1 cellular context compared by ENCODE assay signal in the genomic region with DNA sequence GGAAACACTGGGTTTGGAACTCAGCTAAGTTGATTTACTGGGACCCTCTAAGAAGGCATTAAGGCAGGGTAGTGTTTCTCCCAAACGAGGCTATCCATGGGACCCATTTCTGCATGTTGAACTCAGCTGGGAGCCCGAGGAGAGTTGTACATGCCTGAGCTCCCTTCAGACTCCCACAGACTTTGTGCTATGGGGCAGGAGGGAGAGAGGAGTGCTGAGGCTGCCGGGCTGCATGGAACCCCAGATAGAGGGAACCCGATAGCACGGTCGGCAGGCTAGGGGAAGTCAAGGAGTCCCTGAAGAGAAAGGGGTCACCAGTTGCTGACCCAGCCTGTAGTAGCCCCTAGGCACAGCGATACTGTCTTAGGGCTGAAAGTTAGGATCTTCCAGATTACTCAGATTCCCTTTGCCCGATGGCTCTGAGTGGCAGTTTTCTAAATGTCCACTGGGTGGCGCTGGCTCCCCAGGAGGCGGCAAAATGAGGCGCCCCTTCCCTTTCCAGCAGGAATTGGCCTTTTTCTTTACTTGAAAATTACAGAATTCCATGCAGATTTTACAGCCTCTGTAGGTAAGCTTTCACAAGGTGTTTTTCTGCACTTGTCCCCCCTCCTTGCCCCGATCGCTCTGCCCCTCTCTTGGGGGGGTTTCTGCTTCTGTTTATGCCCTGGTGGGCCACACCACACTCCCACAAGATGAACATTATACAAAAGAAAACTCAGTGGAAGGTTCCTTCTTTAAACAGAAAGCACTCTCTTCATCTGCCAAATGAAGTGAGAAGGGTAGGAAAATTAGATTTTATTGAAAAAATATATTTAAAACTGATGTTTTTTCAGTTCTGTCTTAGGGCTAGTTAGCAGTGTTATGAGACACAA.
TF ChIP-seq lines count a peak whose summit lies in the region.

No MANE protein-coding gene starts in this region.

TF ChIP-seq in K562, 482 proteins besides CTCF, POLR2A, EP300 and RAD21 (continues in another document):
- TF ChIP-seq, protein P1, sequence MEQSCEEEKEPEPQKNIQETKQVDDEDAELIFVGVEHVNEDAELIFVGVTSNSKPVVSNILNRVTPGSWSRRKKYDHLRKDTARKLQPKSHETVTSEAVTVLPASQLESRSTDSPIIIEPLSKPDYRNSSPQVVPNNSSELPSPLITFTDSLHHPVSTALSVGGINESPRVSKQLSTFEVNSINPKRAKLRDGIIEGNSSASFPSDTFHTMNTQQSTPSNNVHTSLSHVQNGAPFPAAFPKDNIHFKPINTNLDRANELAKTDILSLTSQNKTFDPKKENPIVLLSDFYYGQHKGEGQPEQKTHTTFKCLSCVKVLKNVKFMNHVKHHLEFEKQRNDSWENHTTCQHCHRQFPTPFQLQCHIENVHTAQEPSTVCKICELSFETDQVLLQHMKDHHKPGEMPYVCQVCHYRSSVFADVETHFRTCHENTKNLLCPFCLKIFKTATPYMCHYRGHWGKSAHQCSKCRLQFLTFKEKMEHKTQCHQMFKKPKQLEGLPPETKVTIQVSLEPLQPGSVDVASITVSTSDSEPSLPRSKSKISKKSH (CRISPR knock-in tag; IDR thresholded peaks at IDR 0.05), result no peak
- no peak for TF ChIP-seq NFIC (IDR thresholded peaks at IDR 0.05)
- TF ChIP-seq GABPA (tag; conservative IDR thresholded peaks at IDR 0.05; ENCODE audit: low read depth), result no peak
- no peak for TF ChIP-seq MIER1 (IDR thresholded peaks at IDR 0.05; ENCODE audit: low read depth)
- peak; percentile 70 for TF ChIP-seq SMC3 (conservative IDR thresholded peaks at IDR 0.05; ENCODE audit: insufficient read depth, low read depth, low read length)
- no peak for TF ChIP-seq NR1H2 (CRISPR knock-in tag; IDR thresholded peaks at IDR 0.05)
- 0 out of 2 replicates have a peak, but pooled peaks have one; percentile 23 for TF ChIP-seq L3MBTL2 (IDR thresholded peaks at IDR 0.05)
- no peak for TF ChIP-seq ZNF311 (CRISPR knock-in tag; IDR thresholded peaks at IDR 0.05)
- no peak for TF ChIP-seq KAT7 (CRISPR knock-in tag; IDR thresholded peaks at IDR 0.05; ENCODE audit: borderline replicate concordance)
- TF ChIP-seq, protein P2, sequence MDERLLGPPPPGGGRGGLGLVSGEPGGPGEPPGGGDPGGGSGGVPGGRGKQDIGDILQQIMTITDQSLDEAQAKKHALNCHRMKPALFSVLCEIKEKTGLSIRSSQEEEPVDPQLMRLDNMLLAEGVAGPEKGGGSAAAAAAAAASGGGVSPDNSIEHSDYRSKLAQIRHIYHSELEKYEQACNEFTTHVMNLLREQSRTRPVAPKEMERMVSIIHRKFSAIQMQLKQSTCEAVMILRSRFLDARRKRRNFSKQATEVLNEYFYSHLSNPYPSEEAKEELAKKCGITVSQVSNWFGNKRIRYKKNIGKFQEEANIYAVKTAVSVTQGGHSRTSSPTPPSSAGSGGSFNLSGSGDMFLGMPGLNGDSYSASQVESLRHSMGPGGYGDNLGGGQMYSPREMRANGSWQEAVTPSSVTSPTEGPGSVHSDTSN (CRISPR knock-in tag; IDR thresholded peaks at IDR 0.05; ENCODE audit: low read depth), result 0 out of 2 replicates have a peak, but pooled peaks have one; percentile 37
- TF ChIP-seq, protein P2 (tag; conservative IDR thresholded peaks at IDR 0.05; ENCODE audit: low read depth), result 0 out of 2 replicates have a peak, but pooled peaks have one; percentile 14
- TF ChIP-seq, protein P3, sequence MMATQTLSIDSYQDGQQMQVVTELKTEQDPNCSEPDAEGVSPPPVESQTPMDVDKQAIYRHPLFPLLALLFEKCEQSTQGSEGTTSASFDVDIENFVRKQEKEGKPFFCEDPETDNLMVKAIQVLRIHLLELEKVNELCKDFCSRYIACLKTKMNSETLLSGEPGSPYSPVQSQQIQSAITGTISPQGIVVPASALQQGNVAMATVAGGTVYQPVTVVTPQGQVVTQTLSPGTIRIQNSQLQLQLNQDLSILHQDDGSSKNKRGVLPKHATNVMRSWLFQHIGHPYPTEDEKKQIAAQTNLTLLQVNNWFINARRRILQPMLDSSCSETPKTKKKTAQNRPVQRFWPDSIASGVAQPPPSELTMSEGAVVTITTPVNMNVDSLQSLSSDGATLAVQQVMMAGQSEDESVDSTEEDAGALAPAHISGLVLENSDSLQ (IDR thresholded peaks at IDR 0.05), result peak; percentile 72
- TF ChIP-seq MECOM (CRISPR knock-in tag; IDR thresholded peaks at IDR 0.05), result no peak
- TF ChIP-seq MCM7 (IDR thresholded peaks at IDR 0.05), result no peak
- no peak for TF ChIP-seq ZNF644 (tag; IDR thresholded peaks at IDR 0.05; ENCODE audit: low read depth)
- TF ChIP-seq POLR3A (IDR thresholded peaks at IDR 0.05; ENCODE audit: borderline replicate concordance, extremely low read depth, insufficient read depth, insufficient read length), result no peak
- TF ChIP-seq RB1 (IDR thresholded peaks at IDR 0.05; ENCODE audit: low read depth), result peak; percentile 76
- TF ChIP-seq KLF16 (IDR thresholded peaks at IDR 0.05), result 0 out of 2 replicates have a peak, but pooled peaks have one; percentile 30
- TF ChIP-seq, protein P4, sequence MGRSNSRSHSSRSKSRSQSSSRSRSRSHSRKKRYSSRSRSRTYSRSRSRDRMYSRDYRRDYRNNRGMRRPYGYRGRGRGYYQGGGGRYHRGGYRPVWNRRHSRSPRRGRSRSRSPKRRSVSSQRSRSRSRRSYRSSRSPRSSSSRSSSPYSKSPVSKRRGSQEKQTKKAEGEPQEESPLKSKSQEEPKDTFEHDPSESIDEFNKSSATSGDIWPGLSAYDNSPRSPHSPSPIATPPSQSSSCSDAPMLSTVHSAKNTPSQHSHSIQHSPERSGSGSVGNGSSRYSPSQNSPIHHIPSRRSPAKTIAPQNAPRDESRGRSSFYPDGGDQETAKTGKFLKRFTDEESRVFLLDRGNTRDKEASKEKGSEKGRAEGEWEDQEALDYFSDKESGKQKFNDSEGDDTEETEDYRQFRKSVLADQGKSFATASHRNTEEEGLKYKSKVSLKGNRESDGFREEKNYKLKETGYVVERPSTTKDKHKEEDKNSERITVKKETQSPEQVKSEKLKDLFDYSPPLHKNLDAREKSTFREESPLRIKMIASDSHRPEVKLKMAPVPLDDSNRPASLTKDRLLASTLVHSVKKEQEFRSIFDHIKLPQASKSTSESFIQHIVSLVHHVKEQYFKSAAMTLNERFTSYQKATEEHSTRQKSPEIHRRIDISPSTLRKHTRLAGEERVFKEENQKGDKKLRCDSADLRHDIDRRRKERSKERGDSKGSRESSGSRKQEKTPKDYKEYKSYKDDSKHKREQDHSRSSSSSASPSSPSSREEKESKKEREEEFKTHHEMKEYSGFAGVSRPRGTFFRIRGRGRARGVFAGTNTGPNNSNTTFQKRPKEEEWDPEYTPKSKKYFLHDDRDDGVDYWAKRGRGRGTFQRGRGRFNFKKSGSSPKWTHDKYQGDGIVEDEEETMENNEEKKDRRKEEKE (IDR thresholded peaks at IDR 0.05; ENCODE audit: borderline replicate concordance in 1 of 2, control insufficient read depth in 1 of 2, low read depth in 2 of 2, low read length in 1 of 2), result no peak
- no peak for TF ChIP-seq POLR2B (IDR thresholded peaks at IDR 0.05; ENCODE audit: low read depth, partially characterized antibody)
- TF ChIP-seq, protein P5, sequence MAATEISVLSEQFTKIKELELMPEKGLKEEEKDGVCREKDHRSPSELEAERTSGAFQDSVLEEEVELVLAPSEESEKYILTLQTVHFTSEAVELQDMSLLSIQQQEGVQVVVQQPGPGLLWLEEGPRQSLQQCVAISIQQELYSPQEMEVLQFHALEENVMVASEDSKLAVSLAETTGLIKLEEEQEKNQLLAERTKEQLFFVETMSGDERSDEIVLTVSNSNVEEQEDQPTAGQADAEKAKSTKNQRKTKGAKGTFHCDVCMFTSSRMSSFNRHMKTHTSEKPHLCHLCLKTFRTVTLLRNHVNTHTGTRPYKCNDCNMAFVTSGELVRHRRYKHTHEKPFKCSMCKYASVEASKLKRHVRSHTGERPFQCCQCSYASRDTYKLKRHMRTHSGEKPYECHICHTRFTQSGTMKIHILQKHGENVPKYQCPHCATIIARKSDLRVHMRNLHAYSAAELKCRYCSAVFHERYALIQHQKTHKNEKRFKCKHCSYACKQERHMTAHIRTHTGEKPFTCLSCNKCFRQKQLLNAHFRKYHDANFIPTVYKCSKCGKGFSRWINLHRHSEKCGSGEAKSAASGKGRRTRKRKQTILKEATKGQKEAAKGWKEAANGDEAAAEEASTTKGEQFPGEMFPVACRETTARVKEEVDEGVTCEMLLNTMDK (IDR thresholded peaks at IDR 0.05; ENCODE audit: borderline replicate concordance, insufficient read depth, low read depth, low read length, poor library complexity, severe bottlenecking), result peak; percentile 28
- TF ChIP-seq PHTF2 (CRISPR knock-in tag; IDR thresholded peaks at IDR 0.05), result no peak
- TF ChIP-seq, protein P6, sequence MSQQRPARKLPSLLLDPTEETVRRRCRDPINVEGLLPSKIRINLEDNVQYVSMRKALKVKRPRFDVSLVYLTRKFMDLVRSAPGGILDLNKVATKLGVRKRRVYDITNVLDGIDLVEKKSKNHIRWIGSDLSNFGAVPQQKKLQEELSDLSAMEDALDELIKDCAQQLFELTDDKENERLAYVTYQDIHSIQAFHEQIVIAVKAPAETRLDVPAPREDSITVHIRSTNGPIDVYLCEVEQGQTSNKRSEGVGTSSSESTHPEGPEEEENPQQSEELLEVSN (IDR thresholded peaks at IDR 0.05; ENCODE audit: borderline replicate concordance in 1 of 2, extremely low read depth in 1 of 2, insufficient read depth in 1 of 2, insufficient read length in 1 of 2, low read depth in 1 of 2, low read length in 1 of 2, poor library complexity in 1 of 2, severe bottlenecking in 1 of 2), result peak in 1 of 2 experiments; percentile 62
- TF ChIP-seq, protein P7, sequence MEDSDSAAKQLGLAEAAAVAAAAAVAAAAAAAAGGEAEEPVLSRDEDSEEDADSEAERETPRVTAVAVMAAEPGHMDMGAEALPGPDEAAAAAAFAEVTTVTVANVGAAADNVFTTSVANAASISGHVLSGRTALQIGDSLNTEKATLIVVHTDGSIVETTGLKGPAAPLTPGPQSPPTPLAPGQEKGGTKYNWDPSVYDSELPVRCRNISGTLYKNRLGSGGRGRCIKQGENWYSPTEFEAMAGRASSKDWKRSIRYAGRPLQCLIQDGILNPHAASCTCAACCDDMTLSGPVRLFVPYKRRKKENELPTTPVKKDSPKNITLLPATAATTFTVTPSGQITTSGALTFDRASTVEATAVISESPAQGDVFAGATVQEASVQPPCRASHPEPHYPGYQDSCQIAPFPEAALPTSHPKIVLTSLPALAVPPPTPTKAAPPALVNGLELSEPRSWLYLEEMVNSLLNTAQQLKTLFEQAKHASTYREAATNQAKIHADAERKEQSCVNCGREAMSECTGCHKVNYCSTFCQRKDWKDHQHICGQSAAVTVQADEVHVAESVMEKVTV (CRISPR knock-in tag; IDR thresholded peaks at IDR 0.05), result peak; percentile 59
- no peak for TF ChIP-seq HSF4 (CRISPR knock-in tag; IDR thresholded peaks at IDR 0.05; ENCODE audit: borderline replicate concordance)
- TF ChIP-seq LCOR (CRISPR knock-in tag; IDR thresholded peaks at IDR 0.05), result 0 out of 2 replicates have a peak, but pooled peaks have one; percentile 46
- no peak for TF ChIP-seq ZKSCAN3 (CRISPR knock-in tag; IDR thresholded peaks at IDR 0.05)
- TF ChIP-seq, protein P8, sequence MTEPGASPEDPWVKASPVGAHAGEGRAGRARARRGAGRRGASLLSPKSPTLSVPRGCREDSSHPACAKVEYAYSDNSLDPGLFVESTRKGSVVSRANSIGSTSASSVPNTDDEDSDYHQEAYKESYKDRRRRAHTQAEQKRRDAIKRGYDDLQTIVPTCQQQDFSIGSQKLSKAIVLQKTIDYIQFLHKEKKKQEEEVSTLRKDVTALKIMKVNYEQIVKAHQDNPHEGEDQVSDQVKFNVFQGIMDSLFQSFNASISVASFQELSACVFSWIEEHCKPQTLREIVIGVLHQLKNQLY (CRISPR knock-in tag; conservative IDR thresholded peaks at IDR 0.05), result no peak
- TF ChIP-seq CHD4 (IDR thresholded peaks at IDR 0.05; ENCODE audit: insufficient read depth, insufficient replicate concordance, low read depth, low read length, poor library complexity, severe bottlenecking), result no peak
- TF ChIP-seq, protein P9, sequence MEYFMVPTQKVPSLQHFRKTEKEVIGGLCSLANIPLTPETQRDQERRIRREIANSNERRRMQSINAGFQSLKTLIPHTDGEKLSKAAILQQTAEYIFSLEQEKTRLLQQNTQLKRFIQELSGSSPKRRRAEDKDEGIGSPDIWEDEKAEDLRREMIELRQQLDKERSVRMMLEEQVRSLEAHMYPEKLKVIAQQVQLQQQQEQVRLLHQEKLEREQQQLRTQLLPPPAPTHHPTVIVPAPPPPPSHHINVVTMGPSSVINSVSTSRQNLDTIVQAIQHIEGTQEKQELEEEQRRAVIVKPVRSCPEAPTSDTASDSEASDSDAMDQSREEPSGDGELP (CRISPR knock-in tag; IDR thresholded peaks at IDR 0.05; ENCODE audit: borderline replicate concordance), result peak; percentile 42
- no peak for TF ChIP-seq ZNF175 (CRISPR knock-in tag; IDR thresholded peaks at IDR 0.05; ENCODE audit: low read depth)
- no peak for TF ChIP-seq EHMT2 (IDR thresholded peaks at IDR 0.05)
- TF ChIP-seq U2AF2 (optimal IDR thresholded peaks at IDR 0.05; ENCODE audit: low read depth, low read length), result no peak
- TF ChIP-seq CHCHD3 (CRISPR knock-in tag; IDR thresholded peaks at IDR 0.05), result no peak
- TF ChIP-seq ZNF263 (CRISPR knock-in tag; IDR thresholded peaks at IDR 0.05; ENCODE audit: borderline replicate concordance), result 0 out of 2 replicates have a peak, but pooled peaks have one; percentile 31
- 0 out of 2 replicates have a peak, but pooled peaks have one; percentile 24 for TF ChIP-seq SP1 (CRISPR knock-in tag; IDR thresholded peaks at IDR 0.05)
- no peak for TF ChIP-seq SREBF2 (CRISPR knock-in tag; IDR thresholded peaks at IDR 0.05)
- TF ChIP-seq BACH1 (tag; IDR thresholded peaks at IDR 0.05), result no peak
- TF ChIP-seq NFRKB (IDR thresholded peaks at IDR 0.05; ENCODE audit: low read depth), result no peak
- TF ChIP-seq NCOA4 (IDR thresholded peaks at IDR 0.05; ENCODE audit: partially characterized antibody), result no peak
- TF ChIP-seq TCF7L2 (IDR thresholded peaks at IDR 0.05; ENCODE audit: low read depth, low read length), result no peak
- TF ChIP-seq, protein P10, sequence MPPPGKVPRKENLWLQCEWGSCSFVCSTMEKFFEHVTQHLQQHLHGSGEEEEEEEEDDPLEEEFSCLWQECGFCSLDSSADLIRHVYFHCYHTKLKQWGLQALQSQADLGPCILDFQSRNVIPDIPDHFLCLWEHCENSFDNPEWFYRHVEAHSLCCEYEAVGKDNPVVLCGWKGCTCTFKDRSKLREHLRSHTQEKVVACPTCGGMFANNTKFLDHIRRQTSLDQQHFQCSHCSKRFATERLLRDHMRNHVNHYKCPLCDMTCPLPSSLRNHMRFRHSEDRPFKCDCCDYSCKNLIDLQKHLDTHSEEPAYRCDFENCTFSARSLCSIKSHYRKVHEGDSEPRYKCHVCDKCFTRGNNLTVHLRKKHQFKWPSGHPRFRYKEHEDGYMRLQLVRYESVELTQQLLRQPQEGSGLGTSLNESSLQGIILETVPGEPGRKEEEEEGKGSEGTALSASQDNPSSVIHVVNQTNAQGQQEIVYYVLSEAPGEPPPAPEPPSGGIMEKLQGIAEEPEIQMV (tag; conservative IDR thresholded peaks at IDR 0.05; ENCODE audit: low read depth), result no peak
